9 cellular contexts compared by ENCODE assay signal in the genomic region with DNA sequence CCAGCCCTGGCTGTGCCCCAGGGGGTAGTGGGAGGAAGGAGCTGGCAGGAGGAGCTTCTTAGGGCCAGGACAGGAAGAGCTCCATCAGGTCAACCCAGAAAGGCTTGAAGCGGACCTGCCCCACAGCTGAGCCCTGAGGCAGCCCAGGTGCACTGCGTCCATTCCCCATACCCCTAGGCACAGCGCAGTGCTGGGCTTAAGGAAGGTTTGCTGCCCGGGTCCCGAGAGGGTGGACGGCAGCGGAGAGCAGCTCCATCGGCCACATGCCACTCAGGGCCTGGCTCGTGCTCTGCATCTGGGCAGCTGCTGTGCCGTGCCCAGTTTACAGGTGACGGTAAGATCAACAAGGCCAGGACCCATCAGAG. TPM values are rescaled to one million over a fixed set of nuclear protein-coding genes. Genes with fewer than 3 reads are reported as not detected.
A peak's percentile ranks its signal among the peaks of the same experiment; 100 is the strongest.
DNase-seq lines count a peak whose midpoint lies in the region; ATAC-seq, FAIRE-seq and TF ChIP-seq lines count a peak whose summit lies in the region.
"Had no signal": no experiment of that assay in that cellular context is flagged by ENCODE, and none has a peak within 500 bp of the region (broad histone marks: within the 10 kb centered on the region; RNA-seq: fewer than 3 reads in every experiment).

No MANE protein-coding gene starts in this region.

- 59% methylated on average over 11 of the region's 11 CpGs; no CpG with 5 or more reads in 1 of the 2 donors for WGBS in testis, 2 donors

- CTCF ChIA-PET in activated CD8-positive, alpha-beta memory T cell treated with anti-CD3 and anti-CD28 coated beads, Interleukin-2, amount 10 ng/mL, durations not matched to agents 7 days and 5 days (lab: Charles Lee) = interaction anchor here (1.2 to 6.9 kb wide), 8 partner anchors 13 to 99 kb away, joined by 3 to 38 read pairs (median 8); a partner anchor contains a TSS
- CTCF ChIA-PET in activated CD8-positive, alpha-beta T cell treated with anti-CD3 and anti-CD28 coated beads, Interleukin-2, amount 10 ng/mL, durations not matched to agents 7 days and 5 days (lab: Charles Lee) = interaction anchor here (0.9 to 3.5 kb wide), 14 partner anchors 19 to 385 kb away, joined by 3 to 30 read pairs (median 4); no protein-coding TSS in a partner anchor

- TF ChIP-seq POLR2A in testis (IDR thresholded peaks at IDR 0.05) = no peak

- peak overlapping the region; percentile 78 for H3K27ac Mint-ChIP-seq in activated CD8-positive, alpha-beta memory T cell treated with anti-CD3 and anti-CD28 coated beads, Interleukin-2, amount 10 ng/mL, durations not matched to agents 7 days and 5 days
- peak overlapping the region; percentile 97 for H3K27ac Mint-ChIP-seq in activated CD8-positive, alpha-beta T cell treated with anti-CD3 and anti-CD28 coated beads, Interleukin-2, amount 10 ng/mL, durations not matched to agents 7 days and 5 days

- H3K4me1 Mint-ChIP-seq in activated CD8-positive, alpha-beta memory T cell treated with anti-CD3 and anti-CD28 coated beads, Interleukin-2, amount 10 ng/mL, durations not matched to agents 7 days and 5 days = peaks cover 64% of the 10 kb centered on the region
- peaks cover 53% of the 10 kb centered on the region for H3K4me1 Mint-ChIP-seq in activated CD8-positive, alpha-beta T cell treated with anti-CD3 and anti-CD28 coated beads, Interleukin-2, amount 10 ng/mL, durations not matched to agents 7 days and 5 days (ENCODE audit: low read depth)

- POLR2A ChIA-PET in activated CD8-positive, alpha-beta T cell treated with anti-CD3 and anti-CD28 coated beads, Interleukin-2, amount 10 ng/mL, durations not matched to agents 7 days and 5 days (lab: Charles Lee) = interaction anchor here (0.8 to 3.6 kb wide), 11 partner anchors 8 to 87 kb away, joined by 3 to 27 read pairs (median 11); no protein-coding TSS in a partner anchor

- H3K27ac ChIP-seq in lower lobe of right lung (peak overlapping the region; percentile 80), testis (peak overlapping the region; percentile 63 to 71)

- no peak for ATAC-seq in activated CD8-positive, alpha-beta memory T cell treated with anti-CD3 and anti-CD28 coated beads, Interleukin-2, amount 10 ng/mL, durations not matched to agents 7 days and 5 days
- ATAC-seq in activated CD8-positive, alpha-beta T cell treated with anti-CD3 and anti-CD28 coated beads, Interleukin-2, amount 10 ng/mL, durations not matched to agents 7 days and 5 days = no peak
- ATAC-seq in lower lobe of right lung = peak; percentile 2 to 8

- H3K36me3 ChIP-seq in lower lobe of right lung (peaks cover 18% of the 10 kb centered on the region), testis (ENCODE audit: low read depth, missing control alignments) (no peaks in the 10 kb centered on the region)

- no peak for TF ChIP-seq CTCF in lower lobe of right lung (IDR thresholded peaks at IDR 0.05)
- no peak for TF ChIP-seq CTCF in testis (IDR thresholded peaks at IDR 0.05)

- FAIRE-seq in urothelium cell line (lab: Jason Lieb, UNC) = no peak

- H3K27me3 Mint-ChIP-seq in activated CD8-positive, alpha-beta memory T cell treated with anti-CD3 and anti-CD28 coated beads, Interleukin-2, amount 10 ng/mL, durations not matched to agents 7 days and 5 days = no peaks in the 10 kb centered on the region
- H3K27me3 Mint-ChIP-seq in activated CD8-positive, alpha-beta T cell treated with anti-CD3 and anti-CD28 coated beads, Interleukin-2, amount 10 ng/mL, durations not matched to agents 7 days and 5 days (ENCODE audit: low read depth) = no peaks in the 10 kb centered on the region

- H3K9me3 ChIP-seq in lower lobe of right lung = no peaks in the 10 kb centered on the region
- H3K9me3 ChIP-seq in testis = no peaks in the 10 kb centered on the region

- peaks cover 53% of the 10 kb centered on the region for H3K4me1 ChIP-seq in lower lobe of right lung
- H3K4me1 ChIP-seq in testis = peaks cover 45% of the 10 kb centered on the region

- no peaks in the 10 kb centered on the region for H3K27me3 ChIP-seq in lower lobe of right lung (ENCODE audit: low read depth)
- no peaks in the 10 kb centered on the region for H3K27me3 ChIP-seq in testis

- peaks cover 9% of the 10 kb centered on the region for H3K36me3 Mint-ChIP-seq in activated CD8-positive, alpha-beta memory T cell treated with anti-CD3 and anti-CD28 coated beads, Interleukin-2, amount 10 ng/mL, durations not matched to agents 7 days and 5 days
- H3K36me3 Mint-ChIP-seq in activated CD8-positive, alpha-beta T cell treated with anti-CD3 and anti-CD28 coated beads, Interleukin-2, amount 10 ng/mL, durations not matched to agents 7 days and 5 days (ENCODE audit: low read depth) = peaks cover 24% of the 10 kb centered on the region

- no peaks in the 10 kb centered on the region for H3K9me3 Mint-ChIP-seq in activated CD8-positive, alpha-beta memory T cell treated with anti-CD3 and anti-CD28 coated beads, Interleukin-2, amount 10 ng/mL, durations not matched to agents 7 days and 5 days (ENCODE audit: low read depth)
- no peaks in the 10 kb centered on the region for H3K9me3 Mint-ChIP-seq in activated CD8-positive, alpha-beta T cell treated with anti-CD3 and anti-CD28 coated beads, Interleukin-2, amount 10 ng/mL, durations not matched to agents 7 days and 5 days (ENCODE audit: insufficient read depth)

- H3K4me3 ChIP-seq in lower lobe of right lung (peak overlapping the region; percentile 7), testis (no peak overlapping the region)

- no peak overlapping the region for H3K4me3 Mint-ChIP-seq in activated CD8-positive, alpha-beta memory T cell treated with anti-CD3 and anti-CD28 coated beads, Interleukin-2, amount 10 ng/mL, durations not matched to agents 7 days and 5 days
- no peak overlapping the region for H3K4me3 Mint-ChIP-seq in activated CD8-positive, alpha-beta T cell treated with anti-CD3 and anti-CD28 coated beads, Interleukin-2, amount 10 ng/mL, durations not matched to agents 7 days and 5 days

- intact Hi-C loops in lower lobe of right lung (cut with DNase I) (no loop called here), testis (cut with DNase I; ENCODE audit: low total_unique reads) (no loop called here)

- DNase-seq in activated CD8-positive, alpha-beta memory T cell treated with anti-CD3 and anti-CD28 coated beads, Interleukin-2, amount 10 ng/mL, durations not matched to agents 7 days and 5 days = no peak
- DNase-seq in activated CD8-positive, alpha-beta memory T cell treated with anti-CD3 and anti-CD28 coated beads, Interleukin-2, amount 50 U/mL, for 48 hours = no peak
- DNase-seq in activated CD8-positive, alpha-beta T cell treated with anti-CD3 and anti-CD28 coated beads, Interleukin-2, amount 10 ng/mL, durations not matched to agents 7 days and 5 days = no peak
- no peak for DNase-seq in lower lobe of right lung
- no peak for DNase-seq in testis
- DNase-seq in SKM-1 (lab: John Stamatoyannopoulos, UW; ENCODE audit: unreplicated experiment) = no peak
- DNase-seq in NCI-H524 treated with DMSO at 0.1 percent for 48 hours (lab: John Stamatoyannopoulos, UW) = no peak
- DNase-seq in urothelium cell line (ENCODE audit: low spot score) = no peak
- DNase-seq: RPMI8226 had no signal

RNA-seq across cellular contexts. Expression of a gene that starts 26.4 kb away (rescaled TPM):
- 10 to 100 TPM; 59.9 to 70.1 TPM for total RNA-seq in activated CD8-positive, alpha-beta memory T cell treated with anti-CD3 and anti-CD28 coated beads, Interleukin-2, amount 10 ng/mL, durations not matched to agents 7 days and 5 days
- 10 to 100 TPM; 76.4 to 79.8 TPM for total RNA-seq in activated CD8-positive, alpha-beta T cell treated with anti-CD3 and anti-CD28 coated beads, Interleukin-2, amount 10 ng/mL, durations not matched to agents 7 days and 5 days
- total RNA-seq in lower lobe of right lung (35.6 TPM), testis (10 to 100 TPM; 36.3 TPM)
- polyA plus RNA-seq in testis (ENCODE audit: insufficient read depth, low read depth, low replicate concordance) = 15.5 TPM

Comparison
In these comparisons a context has a peak if more than half of its experiments do, and no peak if none do; other contexts are left out.
1. ATAC-seq: peak in lower lobe of right lung (2 of 2); none in activated CD8-positive, alpha-beta memory T cell treated with anti-CD3 and anti-CD28 coated beads, Interleukin-2, amount 10 ng/mL, durations not matched to agents 7 days and 5 days (single experiment) and activated CD8-positive, alpha-beta T cell treated with anti-CD3 and anti-CD28 coated beads, Interleukin-2, amount 10 ng/mL, durations not matched to agents 7 days and 5 days (single experiment).